In genomic region chr17:77404812-77405581, GRCh38 we compare ENCODE assay signal across 8 cellular contexts.
DNase-seq lines count a peak whose midpoint lies in the region; ATAC-seq lines count a peak whose summit lies in the region.

No MANE protein-coding gene starts in this region.

- CTCF ChIA-PET in CD8-positive, alpha-beta memory T cell (lab: Charles Lee) = interaction anchor here (1.0 to 9.9 kb wide), 9 partner anchors 14 to 74 kb away, joined by 3 to 113 read pairs (median 5); no protein-coding TSS in a partner anchor

- DNase-seq in CD8-positive, alpha-beta memory T cell = peak; percentile 69 to 92 (median 83)
- DNase-seq in NOMO-1 treated with DMSO at 0.1 percent for 48 hours (lab: John Stamatoyannopoulos, UW; ENCODE audit: unreplicated experiment) = peak; percentile 84
- peak; percentile 80 for DNase-seq in activated T-cell treated with anti-CD3 and anti-CD28 coated beads, Interleukin-2, amount 50 U/mL, for 4 hours
- DNase-seq in glomerular endothelial cell (ENCODE audit: extremely low read depth, low read depth, low spot score) = peak; percentile 33
- peak; percentile 90 for DNase-seq in stimulated activated CD4-positive, alpha-beta T cell treated with anti-CD3 and anti-CD28 coated beads, Interleukin-15, amount 100 ng/mL, for 24 hours
- no peak for DNase-seq in NCI-H2227 treated with DMSO at 0.1 percent for 48 hours (lab: John Stamatoyannopoulos, UW)
- DNase-seq in globus pallidus (ENCODE audit: low spot score) = no peak

- peak; percentile 75 for ATAC-seq in GM21723 (IDR thresholded peaks at IDR 0.05; ENCODE audit: unreplicated experiment)
- ATAC-seq in activated T-cell treated with anti-CD3 and anti-CD28 coated beads, Interleukin-2, amount 50 U/mL, for 4 hours = peak; percentile 82 to 89

- H3K27me3 ChIP-seq in CD8-positive, alpha-beta memory T cell (ENCODE audit: insufficient read depth, low read length, poor library complexity, severe bottlenecking) = no peaks in the 10 kb centered on the region

- H3K4me3 Mint-ChIP-seq in CD8-positive, alpha-beta memory T cell = peak overlapping the region; percentile 84 to 99 (median 96)
- H3K4me3 Mint-ChIP-seq in activated T-cell treated with anti-CD3 and anti-CD28 coated beads, Interleukin-2, amount 50 U/mL, for 4 hours = peak overlapping the region; percentile 90

- H3K9me3 ChIP-seq in CD8-positive, alpha-beta memory T cell (ENCODE audit: low read length) = no peaks in the 10 kb centered on the region

- H3K36me3 ChIP-seq in CD8-positive, alpha-beta memory T cell (ENCODE audit: insufficient read depth, low read length) = no peaks in the 10 kb centered on the region

- H3K9me3 Mint-ChIP-seq in CD8-positive, alpha-beta memory T cell = no peaks in the 10 kb centered on the region
- no peaks in the 10 kb centered on the region for H3K9me3 Mint-ChIP-seq in activated T-cell treated with anti-CD3 and anti-CD28 coated beads, Interleukin-2, amount 50 U/mL, for 4 hours

- POLR2A ChIA-PET in CD8-positive, alpha-beta memory T cell (lab: Charles Lee) = interaction anchor here (0.6 to 2.2 kb wide), 10 partner anchors 12 to 73 kb away, joined by 3 to 11 read pairs (median 5); no protein-coding TSS in a partner anchor

- peak overlapping the region; percentile 89 for H3K4me3 ChIP-seq in CD8-positive, alpha-beta memory T cell (ENCODE audit: low read length)

- peak overlapping the region; percentile 88 to 99 (median 98) for H3K27ac Mint-ChIP-seq in CD8-positive, alpha-beta memory T cell

- peaks cover 93% of the 10 kb centered on the region for H3K4me1 ChIP-seq in CD8-positive, alpha-beta memory T cell (ENCODE audit: insufficient read depth, low read length)

- H3K36me3 Mint-ChIP-seq in CD8-positive, alpha-beta memory T cell = peaks cover 0 to 58% (median 7%) of the 10 kb centered on the region in 3 donors
- H3K36me3 Mint-ChIP-seq in activated T-cell treated with anti-CD3 and anti-CD28 coated beads, Interleukin-2, amount 50 U/mL, for 4 hours (ENCODE audit: insufficient read depth) = peaks cover 5% of the 10 kb centered on the region

- peak overlapping the region; percentile 48 for H3K27ac ChIP-seq in CD8-positive, alpha-beta memory T cell (ENCODE audit: low read depth, low read length)

- H3K27me3 Mint-ChIP-seq in CD8-positive, alpha-beta memory T cell = peaks cover 0 to 3% of the 10 kb centered on the region in 2 donors
- H3K27me3 Mint-ChIP-seq in activated T-cell treated with anti-CD3 and anti-CD28 coated beads, Interleukin-2, amount 50 U/mL, for 4 hours (ENCODE audit: low read depth) = no peaks in the 10 kb centered on the region

- peaks cover 80 to 98% (median 89%) of the 10 kb centered on the region in 3 donors for H3K4me1 Mint-ChIP-seq in CD8-positive, alpha-beta memory T cell
- H3K4me1 Mint-ChIP-seq in activated T-cell treated with anti-CD3 and anti-CD28 coated beads, Interleukin-2, amount 50 U/mL, for 4 hours (ENCODE audit: low read depth) = peaks cover 91% of the 10 kb centered on the region

Comparison
In these comparisons a context has a peak if more than half of its experiments do, and no peak if none do; other contexts are left out.
1. DNase-seq: peak in CD8-positive, alpha-beta memory T cell (5 of 5), NOMO-1 treated with DMSO at 0.1 percent for 48 hours (single experiment), activated T-cell treated with anti-CD3 and anti-CD28 coated beads, Interleukin-2, amount 50 U/mL, for 4 hours (single experiment), glomerular endothelial cell (single experiment) and stimulated activated CD4-positive, alpha-beta T cell treated with anti-CD3 and anti-CD28 coated beads, Interleukin-15, amount 100 ng/mL, for 24 hours (single experiment); none in NCI-H2227 treated with DMSO at 0.1 percent for 48 hours (single experiment) and globus pallidus (single experiment).